ENCODE assay signal across 1 cellular context in the genomic region with DNA sequence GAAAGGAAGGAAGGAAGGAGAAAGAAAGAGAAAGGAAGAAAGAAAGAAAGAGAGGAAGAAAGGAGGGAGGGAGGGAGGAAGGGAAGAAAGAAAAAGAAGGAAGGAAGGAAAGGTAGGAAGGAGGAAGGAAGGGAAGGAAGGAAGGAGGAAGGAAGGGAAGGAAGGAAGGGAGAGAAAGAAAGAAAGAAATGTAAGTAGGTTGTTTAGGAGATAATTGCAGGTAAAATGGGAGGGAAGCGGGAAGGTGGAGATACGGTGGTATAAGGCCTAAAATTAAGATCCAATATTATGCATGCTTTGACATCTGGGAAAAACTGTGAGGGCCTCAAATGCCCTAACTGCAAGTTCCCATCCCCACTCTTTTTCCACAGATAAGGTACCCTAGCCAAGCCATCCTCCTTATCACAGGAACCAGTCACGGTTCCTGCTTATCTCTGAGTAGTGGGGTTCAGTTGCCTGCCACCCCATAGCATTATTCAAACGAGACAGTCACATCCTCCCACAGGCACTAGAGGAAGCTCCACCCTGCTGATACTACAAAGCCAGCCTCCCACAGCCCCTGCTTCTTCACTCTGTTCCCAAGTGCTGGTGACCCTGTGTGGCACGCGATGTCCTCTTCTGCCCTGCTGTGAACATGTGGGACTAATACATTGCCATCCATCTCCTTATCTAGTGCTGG.
A peak's percentile ranks its signal among the peaks of the same experiment; 100 is the strongest.
TF ChIP-seq lines count a peak whose summit lies in the region.

No MANE protein-coding gene starts in this region.

TF ChIP-seq in K562, 482 proteins besides CTCF, POLR2A, EP300 and RAD21 (continued from another document and continues in another):
- TF ChIP-seq, protein P1, sequence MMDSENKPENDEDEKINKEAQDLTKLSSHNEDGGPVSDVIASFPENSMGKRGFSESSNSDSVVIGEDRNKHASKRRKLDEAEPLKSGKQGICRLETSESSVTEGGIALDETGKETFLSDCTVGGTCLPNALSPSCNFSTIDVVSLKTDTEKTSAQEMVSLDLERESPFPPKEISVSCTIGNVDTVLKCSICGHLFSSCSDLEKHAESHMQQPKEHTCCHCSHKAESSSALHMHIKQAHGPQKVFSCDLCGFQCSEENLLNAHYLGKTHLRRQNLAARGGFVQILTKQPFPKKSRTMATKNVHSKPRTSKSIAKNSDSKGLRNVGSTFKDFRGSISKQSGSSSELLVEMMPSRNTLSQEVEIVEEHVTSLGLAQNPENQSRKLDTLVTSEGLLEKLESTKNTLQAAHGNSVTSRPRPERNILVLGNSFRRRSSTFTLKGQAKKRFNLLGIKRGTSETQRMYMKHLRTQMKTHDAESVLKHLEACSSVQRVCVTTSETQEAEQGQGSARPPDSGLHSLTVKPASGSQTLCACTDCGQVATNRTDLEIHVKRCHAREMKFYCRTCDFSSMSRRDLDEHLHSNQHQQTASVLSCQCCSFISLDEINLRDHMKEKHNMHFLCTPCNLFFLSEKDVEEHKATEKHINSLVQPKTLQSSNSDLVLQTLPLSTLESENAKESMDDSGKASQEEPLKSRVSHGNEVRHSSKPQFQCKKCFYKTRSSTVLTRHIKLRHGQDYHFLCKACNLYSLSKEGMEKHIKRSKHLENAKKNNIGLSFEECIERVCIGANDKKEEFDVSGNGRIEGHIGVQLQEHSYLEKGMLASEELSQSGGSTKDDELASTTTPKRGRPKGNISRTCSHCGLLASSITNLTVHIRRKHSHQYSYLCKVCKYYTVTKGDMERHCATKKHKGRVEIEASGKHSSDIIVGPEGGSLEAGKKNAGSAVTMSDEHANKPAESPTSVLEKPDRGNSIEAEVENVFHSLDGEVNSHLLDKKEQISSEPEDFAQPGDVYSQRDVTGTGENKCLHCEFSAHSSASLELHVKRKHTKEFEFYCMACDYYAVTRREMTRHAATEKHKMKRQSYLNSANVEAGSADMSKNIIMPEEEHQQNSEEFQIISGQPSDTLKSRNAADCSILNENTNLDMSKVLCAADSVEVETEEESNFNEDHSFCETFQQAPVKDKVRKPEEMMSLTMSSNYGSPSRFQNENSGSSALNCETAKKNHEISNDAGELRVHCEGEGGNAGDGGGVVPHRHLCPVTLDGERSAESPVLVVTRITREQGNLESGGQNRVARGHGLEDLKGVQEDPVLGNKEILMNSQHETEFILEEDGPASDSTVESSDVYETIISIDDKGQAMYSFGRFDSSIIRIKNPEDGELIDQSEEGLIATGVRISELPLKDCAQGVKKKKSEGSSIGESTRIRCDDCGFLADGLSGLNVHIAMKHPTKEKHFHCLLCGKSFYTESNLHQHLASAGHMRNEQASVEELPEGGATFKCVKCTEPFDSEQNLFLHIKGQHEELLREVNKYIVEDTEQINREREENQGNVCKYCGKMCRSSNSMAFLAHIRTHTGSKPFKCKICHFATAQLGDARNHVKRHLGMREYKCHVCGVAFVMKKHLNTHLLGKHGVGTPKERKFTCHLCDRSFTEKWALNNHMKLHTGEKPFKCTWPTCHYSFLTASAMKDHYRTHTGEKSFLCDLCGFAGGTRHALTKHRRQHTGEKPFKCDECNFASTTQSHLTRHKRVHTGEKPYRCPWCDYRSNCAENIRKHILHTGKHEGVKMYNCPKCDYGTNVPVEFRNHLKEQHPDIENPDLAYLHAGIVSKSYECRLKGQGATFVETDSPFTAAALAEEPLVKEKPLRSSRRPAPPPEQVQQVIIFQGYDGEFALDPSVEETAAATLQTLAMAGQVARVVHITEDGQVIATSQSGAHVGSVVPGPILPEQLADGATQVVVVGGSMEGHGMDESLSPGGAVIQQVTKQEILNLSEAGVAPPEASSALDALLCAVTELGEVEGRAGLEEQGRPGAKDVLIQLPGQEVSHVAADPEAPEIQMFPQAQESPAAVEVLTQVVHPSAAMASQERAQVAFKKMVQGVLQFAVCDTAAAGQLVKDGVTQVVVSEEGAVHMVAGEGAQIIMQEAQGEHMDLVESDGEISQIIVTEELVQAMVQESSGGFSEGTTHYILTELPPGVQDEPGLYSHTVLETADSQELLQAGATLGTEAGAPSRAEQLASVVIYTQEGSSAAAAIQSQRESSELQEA (IDR thresholded peaks at IDR 0.05; ENCODE audit: low read depth), result peak; percentile 63
- TF ChIP-seq XRCC5 (IDR thresholded peaks at IDR 0.05; ENCODE audit: low read depth, low read length) (0 out of 2 replicates have a peak, but pooled peaks have one; percentile 42), SMC3 (conservative IDR thresholded peaks at IDR 0.05; ENCODE audit: insufficient read depth, low read depth, low read length) (no peak), CBX3 (IDR thresholded peaks at IDR 0.05; ENCODE audit: borderline replicate concordance in 1 of 2, low read length in 2 of 2) (peak in 1 of 2 experiments; percentile 54; a peak in 2 of 3 replicates), ZNF175 (CRISPR knock-in tag; IDR thresholded peaks at IDR 0.05; ENCODE audit: low read depth) (peak; percentile 93), ZFP36 (IDR thresholded peaks at IDR 0.05; ENCODE audit: low read depth, low read length, partially characterized antibody) (peak; percentile 26), DACH1 (IDR thresholded peaks at IDR 0.05; ENCODE audit: partially characterized antibody) (no peak), MIER1 (IDR thresholded peaks at IDR 0.05; ENCODE audit: low read depth) (peak; percentile 80), MBD2 (IDR thresholded peaks at IDR 0.05; ENCODE audit: borderline replicate concordance, low read depth) (peak; percentile 96), TEAD1 (CRISPR knock-in tag; IDR thresholded peaks at IDR 0.05) (peak in 1 of 2 experiments; percentile 91; a peak in 2 of 4 replicates), STAT5A (IDR thresholded peaks at IDR 0.05; ENCODE audit: borderline replicate concordance, low read length) (peak; percentile 98), BCOR (IDR thresholded peaks at IDR 0.05) (peak; percentile 92), HNRNPL (IDR thresholded peaks at IDR 0.05; ENCODE audit: low read depth, low read length) (0 out of 2 replicates have a peak, but pooled peaks have one; percentile 49), MTA2 (IDR thresholded peaks at IDR 0.05; ENCODE audit: low read depth) (peak; percentile 98), HDAC2 (IDR thresholded peaks at IDR 0.05) (peak; percentile 96), HLTF (IDR thresholded peaks at IDR 0.05) (peak; percentile 98), SMARCA5 (IDR thresholded peaks at IDR 0.05) (peak; percentile 97), EP400 (IDR thresholded peaks at IDR 0.05) (peak; percentile 77; the same call in 1 of the 2 replicates), KLF6 (CRISPR knock-in tag; IDR thresholded peaks at IDR 0.05; ENCODE audit: borderline replicate concordance) (peak; percentile 61; the same call in 1 of the 2 replicates), RBM25 (IDR thresholded peaks at IDR 0.05; ENCODE audit: low read depth, low read length, severe bottlenecking) (no peak), DMBX1 (CRISPR knock-in tag; IDR thresholded peaks at IDR 0.05; ENCODE audit: borderline replicate concordance) (peak; percentile 94), XRCC3 (IDR thresholded peaks at IDR 0.05) (no peak; the same call in 1 of the 2 replicates), NEUROD1 (IDR thresholded peaks at IDR 0.05; ENCODE audit: borderline replicate concordance, low read depth, low read length, partially characterized antibody) (peak; percentile 98), MCM3 (IDR thresholded peaks at IDR 0.05) (no peak; the same call in 1 of the 2 replicates), ZC3H8 (IDR thresholded peaks at IDR 0.05) (peak; percentile 89), ZKSCAN8 (CRISPR knock-in tag; IDR thresholded peaks at IDR 0.05) (peak; percentile 81)
- TF ChIP-seq, protein P2, sequence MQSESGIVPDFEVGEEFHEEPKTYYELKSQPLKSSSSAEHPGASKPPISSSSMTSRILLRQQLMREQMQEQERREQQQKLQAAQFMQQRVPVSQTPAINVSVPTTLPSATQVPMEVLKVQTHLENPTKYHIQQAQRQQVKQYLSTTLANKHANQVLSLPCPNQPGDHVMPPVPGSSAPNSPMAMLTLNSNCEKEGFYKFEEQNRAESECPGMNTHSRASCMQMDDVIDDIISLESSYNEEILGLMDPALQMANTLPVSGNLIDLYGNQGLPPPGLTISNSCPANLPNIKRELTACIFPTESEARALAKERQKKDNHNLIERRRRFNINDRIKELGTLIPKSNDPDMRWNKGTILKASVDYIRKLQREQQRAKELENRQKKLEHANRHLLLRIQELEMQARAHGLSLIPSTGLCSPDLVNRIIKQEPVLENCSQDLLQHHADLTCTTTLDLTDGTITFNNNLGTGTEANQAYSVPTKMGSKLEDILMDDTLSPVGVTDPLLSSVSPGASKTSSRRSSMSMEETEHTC (IDR thresholded peaks at IDR 0.05), result peak; percentile 74; the same call in 1 of the 2 replicates
- TF ChIP-seq, protein P3, sequence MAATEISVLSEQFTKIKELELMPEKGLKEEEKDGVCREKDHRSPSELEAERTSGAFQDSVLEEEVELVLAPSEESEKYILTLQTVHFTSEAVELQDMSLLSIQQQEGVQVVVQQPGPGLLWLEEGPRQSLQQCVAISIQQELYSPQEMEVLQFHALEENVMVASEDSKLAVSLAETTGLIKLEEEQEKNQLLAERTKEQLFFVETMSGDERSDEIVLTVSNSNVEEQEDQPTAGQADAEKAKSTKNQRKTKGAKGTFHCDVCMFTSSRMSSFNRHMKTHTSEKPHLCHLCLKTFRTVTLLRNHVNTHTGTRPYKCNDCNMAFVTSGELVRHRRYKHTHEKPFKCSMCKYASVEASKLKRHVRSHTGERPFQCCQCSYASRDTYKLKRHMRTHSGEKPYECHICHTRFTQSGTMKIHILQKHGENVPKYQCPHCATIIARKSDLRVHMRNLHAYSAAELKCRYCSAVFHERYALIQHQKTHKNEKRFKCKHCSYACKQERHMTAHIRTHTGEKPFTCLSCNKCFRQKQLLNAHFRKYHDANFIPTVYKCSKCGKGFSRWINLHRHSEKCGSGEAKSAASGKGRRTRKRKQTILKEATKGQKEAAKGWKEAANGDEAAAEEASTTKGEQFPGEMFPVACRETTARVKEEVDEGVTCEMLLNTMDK (IDR thresholded peaks at IDR 0.05; ENCODE audit: borderline replicate concordance, insufficient read depth, low read depth, low read length, poor library complexity, severe bottlenecking), result no peak
- TF ChIP-seq, protein P4, sequence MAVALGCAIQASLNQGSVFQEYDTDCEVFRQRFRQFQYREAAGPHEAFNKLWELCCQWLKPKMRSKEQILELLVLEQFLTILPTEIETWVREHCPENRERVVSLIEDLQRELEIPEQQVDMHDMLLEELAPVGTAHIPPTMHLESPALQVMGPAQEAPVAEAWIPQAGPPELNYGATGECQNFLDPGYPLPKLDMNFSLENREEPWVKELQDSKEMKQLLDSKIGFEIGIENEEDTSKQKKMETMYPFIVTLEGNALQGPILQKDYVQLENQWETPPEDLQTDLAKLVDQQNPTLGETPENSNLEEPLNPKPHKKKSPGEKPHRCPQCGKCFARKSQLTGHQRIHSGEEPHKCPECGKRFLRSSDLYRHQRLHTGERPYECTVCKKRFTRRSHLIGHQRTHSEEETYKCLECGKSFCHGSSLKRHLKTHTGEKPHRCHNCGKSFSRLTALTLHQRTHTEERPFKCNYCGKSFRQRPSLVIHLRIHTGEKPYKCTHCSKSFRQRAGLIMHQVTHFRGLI (CRISPR knock-in tag; IDR thresholded peaks at IDR 0.05), result peak; percentile 74; the same call in 1 of the 2 replicates
- TF ChIP-seq, protein P5, sequence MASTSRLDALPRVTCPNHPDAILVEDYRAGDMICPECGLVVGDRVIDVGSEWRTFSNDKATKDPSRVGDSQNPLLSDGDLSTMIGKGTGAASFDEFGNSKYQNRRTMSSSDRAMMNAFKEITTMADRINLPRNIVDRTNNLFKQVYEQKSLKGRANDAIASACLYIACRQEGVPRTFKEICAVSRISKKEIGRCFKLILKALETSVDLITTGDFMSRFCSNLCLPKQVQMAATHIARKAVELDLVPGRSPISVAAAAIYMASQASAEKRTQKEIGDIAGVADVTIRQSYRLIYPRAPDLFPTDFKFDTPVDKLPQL (IDR thresholded peaks at IDR 0.05; ENCODE audit: extremely low read depth, insufficient read length), result no peak
- TF ChIP-seq, protein P6, sequence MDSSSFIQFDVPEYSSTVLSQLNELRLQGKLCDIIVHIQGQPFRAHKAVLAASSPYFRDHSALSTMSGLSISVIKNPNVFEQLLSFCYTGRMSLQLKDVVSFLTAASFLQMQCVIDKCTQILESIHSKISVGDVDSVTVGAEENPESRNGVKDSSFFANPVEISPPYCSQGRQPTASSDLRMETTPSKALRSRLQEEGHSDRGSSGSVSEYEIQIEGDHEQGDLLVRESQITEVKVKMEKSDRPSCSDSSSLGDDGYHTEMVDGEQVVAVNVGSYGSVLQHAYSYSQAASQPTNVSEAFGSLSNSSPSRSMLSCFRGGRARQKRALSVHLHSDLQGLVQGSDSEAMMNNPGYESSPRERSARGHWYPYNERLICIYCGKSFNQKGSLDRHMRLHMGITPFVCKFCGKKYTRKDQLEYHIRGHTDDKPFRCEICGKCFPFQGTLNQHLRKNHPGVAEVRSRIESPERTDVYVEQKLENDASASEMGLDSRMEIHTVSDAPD (CRISPR knock-in tag; IDR thresholded peaks at IDR 0.05), result no peak
- TF ChIP-seq, protein P7, sequence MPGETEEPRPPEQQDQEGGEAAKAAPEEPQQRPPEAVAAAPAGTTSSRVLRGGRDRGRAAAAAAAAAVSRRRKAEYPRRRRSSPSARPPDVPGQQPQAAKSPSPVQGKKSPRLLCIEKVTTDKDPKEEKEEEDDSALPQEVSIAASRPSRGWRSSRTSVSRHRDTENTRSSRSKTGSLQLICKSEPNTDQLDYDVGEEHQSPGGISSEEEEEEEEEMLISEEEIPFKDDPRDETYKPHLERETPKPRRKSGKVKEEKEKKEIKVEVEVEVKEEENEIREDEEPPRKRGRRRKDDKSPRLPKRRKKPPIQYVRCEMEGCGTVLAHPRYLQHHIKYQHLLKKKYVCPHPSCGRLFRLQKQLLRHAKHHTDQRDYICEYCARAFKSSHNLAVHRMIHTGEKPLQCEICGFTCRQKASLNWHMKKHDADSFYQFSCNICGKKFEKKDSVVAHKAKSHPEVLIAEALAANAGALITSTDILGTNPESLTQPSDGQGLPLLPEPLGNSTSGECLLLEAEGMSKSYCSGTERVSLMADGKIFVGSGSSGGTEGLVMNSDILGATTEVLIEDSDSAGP (CRISPR knock-in tag; IDR thresholded peaks at IDR 0.05), result no peak
- TF ChIP-seq, protein P8, sequence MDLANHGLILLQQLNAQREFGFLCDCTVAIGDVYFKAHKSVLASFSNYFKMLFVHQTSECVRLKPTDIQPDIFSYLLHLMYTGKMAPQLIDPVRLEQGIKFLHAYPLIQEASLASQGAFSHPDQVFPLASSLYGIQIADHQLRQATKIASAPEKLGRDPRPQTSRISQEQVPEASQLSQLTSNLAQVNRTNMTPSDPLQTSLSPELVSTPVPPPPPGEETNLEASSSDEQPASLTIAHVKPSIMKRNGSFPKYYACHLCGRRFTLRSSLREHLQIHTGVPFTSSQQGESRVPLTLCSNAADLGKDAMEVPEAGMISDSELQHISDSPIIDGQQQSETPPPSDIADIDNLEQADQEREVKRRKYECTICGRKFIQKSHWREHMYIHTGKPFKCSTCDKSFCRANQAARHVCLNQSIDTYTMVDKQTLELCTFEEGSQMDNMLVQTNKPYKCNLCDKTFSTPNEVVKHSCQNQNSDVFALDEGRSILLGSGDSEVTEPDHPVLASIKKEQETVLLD (IDR thresholded peaks at IDR 0.05), result peak; percentile 91
